ENCODE assay signal across 16 cellular contexts in the genomic region with DNA sequence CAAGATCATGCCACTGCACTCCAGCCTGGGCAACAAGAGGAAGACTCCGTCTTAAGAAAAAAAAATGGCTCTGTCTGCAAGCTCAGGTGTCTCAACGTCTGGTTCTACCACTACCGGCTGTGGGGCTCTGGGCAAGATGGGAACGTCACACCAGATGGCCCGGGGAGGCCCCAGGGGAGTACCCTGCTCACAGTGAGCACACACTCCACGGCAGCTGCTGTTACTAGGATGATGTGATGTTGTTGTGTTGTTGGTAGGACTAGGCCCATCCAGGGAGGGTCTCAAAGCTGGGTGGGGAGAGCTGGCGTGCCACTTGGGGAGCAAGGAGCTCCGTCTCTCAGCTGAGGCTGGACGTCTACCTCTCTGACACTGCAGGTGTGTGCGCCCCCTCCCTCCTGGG. TPM values are rescaled to one million over a fixed set of nuclear protein-coding genes. Genes with fewer than 3 reads are reported as not detected.
DNase-seq lines count a peak whose midpoint lies in the region; ATAC-seq and TF ChIP-seq lines count a peak whose summit lies in the region.
"Had no signal": no experiment of that assay in that cellular context is flagged by ENCODE, and none has a peak within 500 bp of the region (broad histone marks: within the 10 kb centered on the region; RNA-seq: fewer than 3 reads in every experiment).

No MANE protein-coding gene starts in this region.

- H4K20me1 ChIP-seq in Karpas-422 (ENCODE audit: insufficient read depth, low read depth, low read length), result no peaks in the 10 kb centered on the region

- no peak overlapping the region for H3K9ac ChIP-seq in Karpas-422 (ENCODE audit: low read length)

- no peak overlapping the region; the same call in 1 of the 2 replicates for H2AFZ ChIP-seq in Karpas-422 (ENCODE audit: low read length)

- H3K27me3 Mint-ChIP-seq in glutamatergic neuron (ENCODE audit: unreplicated experiment), result peaks cover 12% of the 10 kb centered on the region
- peaks cover 46 to 74% of the 10 kb centered on the region in 2 donors for H3K27me3 Mint-ChIP-seq in effector memory CD8-positive, alpha-beta T cell

- peak overlapping the region; percentile 97 for H3K27ac Mint-ChIP-seq in glutamatergic neuron (ENCODE audit: unreplicated experiment)
- no peak overlapping the region for H3K27ac Mint-ChIP-seq in effector memory CD8-positive, alpha-beta T cell
- H3K27ac Mint-ChIP-seq: T-helper 17 cell, WTC11 had no signal

- peaks cover 12% of the 10 kb centered on the region for H3K4me1 Mint-ChIP-seq in glutamatergic neuron (ENCODE audit: low read depth, unreplicated experiment)
- no peaks in the 10 kb centered on the region for H3K4me1 Mint-ChIP-seq in effector memory CD8-positive, alpha-beta T cell (ENCODE audit: low read depth in 2 of 2)
- H3K4me1 Mint-ChIP-seq: T-helper 17 cell had no signal

- peak overlapping the region; percentile 71 for H3K4me3 Mint-ChIP-seq in glutamatergic neuron (ENCODE audit: unreplicated experiment)
- no peak overlapping the region for H3K4me3 Mint-ChIP-seq in effector memory CD8-positive, alpha-beta T cell
- H3K4me3 Mint-ChIP-seq: T-helper 17 cell, WTC11 had no signal

- H3K4me3 ChIP-seq in Karpas-422 (ENCODE audit: low read length), result no peak overlapping the region; the same call in 1 of the 2 replicates
- H3K4me3 ChIP-seq: sigmoid colon had no signal

- H3K36me3 Mint-ChIP-seq in glutamatergic neuron (ENCODE audit: unreplicated experiment), result no peaks in the 10 kb centered on the region
- no peaks in the 10 kb centered on the region for H3K36me3 Mint-ChIP-seq in effector memory CD8-positive, alpha-beta T cell (ENCODE audit: insufficient read depth)
- H3K36me3 Mint-ChIP-seq: WTC11 had no signal

- H3K36me3 ChIP-seq in Karpas-422 (ENCODE audit: insufficient read depth, low read length), result no peaks in the 10 kb centered on the region
- H3K36me3 ChIP-seq: sigmoid colon had no signal

- H3K4me1 ChIP-seq in Karpas-422 (ENCODE audit: low read length), result peaks cover 36% of the 10 kb centered on the region
- H3K4me1 ChIP-seq: sigmoid colon had no signal

- no peak for ATAC-seq in effector memory CD8-positive, alpha-beta T cell (replicated peaks)
- ATAC-seq in sciatic nerve, result no peak
- ATAC-seq: esophagus mucosa, T-helper 17 cell had no signal

- intact Hi-C loops in sciatic nerve (cut with DNase I), result no loop called here

- no peaks in the 10 kb centered on the region for H3K27me3 ChIP-seq in Karpas-422 (ENCODE audit: low read length)

- H3K27ac ChIP-seq in Karpas-422 (ENCODE audit: low read length), result no peak overlapping the region; the same call in 1 of the 2 replicates
- H3K27ac ChIP-seq: sigmoid colon had no signal

- peaks cover 17% of the 10 kb centered on the region for H3K9me3 Mint-ChIP-seq in glutamatergic neuron (ENCODE audit: unreplicated experiment)
- H3K9me3 Mint-ChIP-seq in effector memory CD8-positive, alpha-beta T cell, result no peaks in the 10 kb centered on the region
- H3K9me3 Mint-ChIP-seq: WTC11 had no signal

- no peaks in the 10 kb centered on the region for H3K79me2 ChIP-seq in Karpas-422 (ENCODE audit: low read length)

- no peaks in the 10 kb centered on the region for H3K9me2 ChIP-seq in Karpas-422 (replicated peaks; ENCODE audit: insufficient read depth, low read length)

- TF ChIP-seq CTCF in glutamatergic neuron (IDR thresholded peaks at IDR 0.05; ENCODE audit: partially characterized antibody, unreplicated experiment), result no peak

- DNase-seq in DMS 273 (lab: John Stamatoyannopoulos, UW; ENCODE audit: unreplicated experiment) (peak; percentile 96), Karpas-422 (peak; percentile 89), NCI-H446 treated with DMSO at 0.1 percent for 48 hours (lab: John Stamatoyannopoulos, UW) (peak; percentile 13), glutamatergic neuron (peak; percentile 90), sciatic nerve (ENCODE audit: low spot score) (no peak), COR-L47 (lab: John Stamatoyannopoulos, UW) (no peak)
- no peak for DNase-seq in effector memory CD8-positive, alpha-beta T cell
- no peak for DNase-seq in stimulated activated CD8-positive, alpha-beta memory T cell treated with anti-CD3 and anti-CD28 coated beads, Interleukin-4, amount 100 ng/mL, for 48 hours
- DNase-seq: activated CD8-positive, alpha-beta memory T cell treated with anti-CD3 and anti-CD28 coated beads for 24 hours; NCI-H2081 treated with DMSO at 0.1 percent for 48 hours; NK-92 treated with Interleukin-12 subunit alpha and Interleukin-12 subunit beta, amount 100 ng/mL, for 24 hours; sigmoid colon; stimulated activated CD4-positive, alpha-beta T cell treated with anti-CD3 and anti-CD28 coated beads, Interleukin-4, amount 100 ng/mL, for 1 hour; T-helper 17 cell had no signal

- peak overlapping the region; percentile 42 for H3K4me2 ChIP-seq in Karpas-422 (ENCODE audit: low read depth, low read length, poor library complexity, severe bottlenecking)

- no peaks in the 10 kb centered on the region for H3K9me3 ChIP-seq in Karpas-422 (ENCODE audit: low read length)

RNA-seq across cellular contexts. Expression of a gene that starts 9.4 kb away (rescaled TPM):
- total RNA-seq in Karpas-422 (2014; rRNA removed; shearing (Covaris generic); ENCODE audit: low replicate concordance), result not detected in 2 replicates
- 18.1 TPM for total RNA-seq in glutamatergic neuron (ENCODE audit: unreplicated experiment)
- total RNA-seq in sciatic nerve, result 0.53 TPM
- total RNA-seq: esophagus mucosa had no signal

RNA-seq across cellular contexts. Expression of a gene that starts 58.8 kb away (rescaled TPM):
- total RNA-seq in Karpas-422 (2014; rRNA removed; shearing (Covaris generic); ENCODE audit: low replicate concordance), result 30.6 and 42.1 TPM in 2 replicates
- total RNA-seq in glutamatergic neuron (ENCODE audit: unreplicated experiment) (39.8 TPM), sciatic nerve (35.7 TPM)

Comparison
In these comparisons a context has a peak if more than half of its experiments do, and no peak if none do; other contexts are left out.
1. DNase-seq: peak in DMS 273 (single experiment), Karpas-422 (single experiment), NCI-H446 treated with DMSO at 0.1 percent for 48 hours (single experiment) and glutamatergic neuron (single experiment); none in effector memory CD8-positive, alpha-beta T cell (0 of 3), sciatic nerve (single experiment), stimulated activated CD8-positive, alpha-beta memory T cell treated with anti-CD3 and anti-CD28 coated beads, Interleukin-4, amount 100 ng/mL, for 48 hours (single experiment) and COR-L47 (single experiment).
2. RNA of a gene that starts 9.4 kb away (total RNA-seq): 18.1 TPM in glutamatergic neuron (single experiment); 0.53 TPM in sciatic nerve (single experiment) and not detected in Karpas-422; every median in the first group is over 10 times any median in the second.